ENCODE assay signal across 20 cellular contexts in genomic region chr6:73699656-73700055, GRCh38.
"Had no signal": no experiment of that assay in that cellular context is flagged by ENCODE, and none has a peak within 500 bp of the region (broad histone marks: within the 10 kb centered on the region; RNA-seq: fewer than 3 reads in every experiment).

No MANE protein-coding gene starts in this region.

- H3K4me3 Mint-ChIP-seq: activated CD4-positive, alpha-beta memory T cell treated with anti-CD3 and anti-CD28 coated beads, Interleukin-2, amount 10 ng/mL, durations not matched to agents 7 days and 5 days; activated CD4-positive, alpha-beta T cell treated with anti-CD3 and anti-CD28 coated beads for 36 hours; activated T-cell treated with anti-CD3 and anti-CD28 coated beads, Interleukin-2, amount 50 U/mL, for 4 hours; central memory CD8-positive, alpha-beta T cell; natural killer cell; T-cell had no signal

- H3K27me3 ChIP-seq: gastroesophageal sphincter, tibial nerve had no signal

- H3K9me3 Mint-ChIP-seq: activated CD4-positive, alpha-beta memory T cell treated with anti-CD3 and anti-CD28 coated beads, Interleukin-2, amount 10 ng/mL, durations not matched to agents 7 days and 5 days; activated naive CD4-positive, alpha-beta T cell treated with anti-CD3 and anti-CD28 coated beads, Interleukin-2, amount 50 U/mL, for 72 hours; activated T-cell treated with anti-CD3 and anti-CD28 coated beads, Interleukin-2, amount 50 U/mL, for 4 hours; central memory CD8-positive, alpha-beta T cell; natural killer cell; T-cell had no signal

- ATAC-seq: activated CD4-positive, alpha-beta T cell treated with anti-CD3 and anti-CD28 coated beads for 36 hours; activated naive CD4-positive, alpha-beta T cell treated with anti-CD3 and anti-CD28 coated beads, Interleukin-2, amount 50 U/mL, for 72 hours; activated T-cell treated with anti-CD3 and anti-CD28 coated beads, Interleukin-2, amount 50 U/mL, for 4 hours; gastroesophageal sphincter; left cardiac atrium; natural killer cell; T-cell had no signal

- DNase-seq: activated CD4-positive, alpha-beta memory T cell treated with anti-CD3 and anti-CD28 coated beads, Interleukin-2, amount 10 ng/mL, durations not matched to agents 7 days and 5 days; activated CD4-positive, alpha-beta T cell treated with anti-CD3 and anti-CD28 coated beads for 36 hours; activated effector memory CD4-positive, alpha-beta T cell treated with anti-CD3 and anti-CD28 coated beads, Interleukin-2, amount 50 U/mL, for 16 hours; activated T-cell treated with anti-CD3 and anti-CD28 coated beads, Interleukin-2, amount 50 U/mL, for 4 hours; amniotic stem cell; effector CD8-positive, alpha-beta T cell; left cardiac atrium; natural killer cell; posterior cingulate gyrus; stimulated activated CD4-positive, alpha-beta T cell treated with anti-CD3 and anti-CD28 coated beads, Interleukin-2, amount 100 ng/mL, for 48 hours; stimulated activated naive CD4-positive, alpha-beta T cell treated with Interleukin-2 at 50 U/mL for 16 hours; substantia nigra; T-cell; T-helper 9 cell; WERI-Rb-1 had no signal

- H3K36me3 ChIP-seq: gastroesophageal sphincter, tibial nerve, WERI-Rb-1 had no signal

- H3K4me3 ChIP-seq: coronary artery, gastroesophageal sphincter, tibial nerve had no signal

- H3K27ac ChIP-seq: coronary artery, gastroesophageal sphincter, tibial nerve, WERI-Rb-1 had no signal

- H3K9me3 ChIP-seq: gastroesophageal sphincter, tibial nerve had no signal

- H3K27ac Mint-ChIP-seq: activated CD4-positive, alpha-beta memory T cell treated with anti-CD3 and anti-CD28 coated beads, Interleukin-2, amount 10 ng/mL, durations not matched to agents 7 days and 5 days; activated CD4-positive, alpha-beta T cell treated with anti-CD3 and anti-CD28 coated beads for 36 hours; activated naive CD4-positive, alpha-beta T cell treated with anti-CD3 and anti-CD28 coated beads, Interleukin-2, amount 50 U/mL, for 72 hours; natural killer cell; T-cell had no signal

- H3K36me3 Mint-ChIP-seq: natural killer cell, T-cell had no signal
